Comparison of ENCODE assay signal across 19 cellular contexts in genomic region chr12:120998435-120998834, GRCh38. TPM values are rescaled to one million over a fixed set of nuclear protein-coding genes. Genes with fewer than 3 reads are reported as not detected.
DNase-seq lines count a peak whose midpoint lies in the region; ATAC-seq and TF ChIP-seq lines count a peak whose summit lies in the region.
"Had no signal": no experiment of that assay in that cellular context is flagged by ENCODE, and none has a peak within 500 bp of the region (broad histone marks: within the 10 kb centered on the region; RNA-seq: fewer than 3 reads in every experiment).

No MANE protein-coding gene starts in this region.

- H3K36me3 ChIP-seq in SK-N-SH (replicated peaks in 1 of 2; ENCODE audit: control insufficient read depth in 1 of 2, insufficient read depth in 2 of 2, low read length in 1 of 2) (peaks cover 2 to 4% of the 10 kb centered on the region in 2 experiments), H7 (replicated peaks; ENCODE audit: control insufficient read depth, insufficient read depth, low read length) (no peaks in the 10 kb centered on the region; the same call in 1 of the 2 replicates), PC-9 (ENCODE audit: low read depth) (no peaks in the 10 kb centered on the region)

- H3K9ac ChIP-seq in SK-N-SH, result no peak overlapping the region

- no peak for TF ChIP-seq EP300 in SK-N-SH (IDR thresholded peaks at IDR 0.05; ENCODE audit: borderline replicate concordance in 1 of 2, low read depth in 1 of 2, low read length in 1 of 2)

- H3K79me2 ChIP-seq in SK-N-SH (ENCODE audit: insufficient read depth) (no peaks in the 10 kb centered on the region), PC-9 (ENCODE audit: low read depth) (no peaks in the 10 kb centered on the region)

- no peaks in the 10 kb centered on the region for H3F3A ChIP-seq in SK-N-SH (replicated peaks; ENCODE audit: insufficient read depth)
- H3F3A ChIP-seq in PC-9 (ENCODE audit: insufficient read depth, low read depth), result peaks cover 3% of the 10 kb centered on the region; the same call in 1 of the 2 replicates

- H3K36me3 Mint-ChIP-seq in endothelial cell (ENCODE audit: low read depth, unreplicated experiment), result peaks cover 4% of the 10 kb centered on the region
- H3K36me3 Mint-ChIP-seq in activated CD8-positive, alpha-beta T cell treated with anti-CD3 and anti-CD28 coated beads for 36 hours (ENCODE audit: low read depth), result peaks cover 3% of the 10 kb centered on the region

- BruUV-seq in PC-9 (replicated peaks; lab: Mats Ljungman, UMichigan), result no TSS peak

- H3K27ac Mint-ChIP-seq in endothelial cell (ENCODE audit: unreplicated experiment), result peak overlapping the region; percentile 67
- no peak overlapping the region for H3K27ac Mint-ChIP-seq in activated CD8-positive, alpha-beta T cell treated with anti-CD3 and anti-CD28 coated beads for 36 hours
- H3K27ac Mint-ChIP-seq: CD14-positive monocyte; CD8-positive, alpha-beta T cell; HFFc6 had no signal

- H3K9me3 ChIP-seq in SK-N-SH (no peaks in the 10 kb centered on the region), PC-9 (ENCODE audit: insufficient read depth, low read depth) (no peaks in the 10 kb centered on the region)
- H3K9me3 ChIP-seq: BE2C had no signal

- no peak overlapping the region for H3K4me3 Mint-ChIP-seq in endothelial cell (ENCODE audit: unreplicated experiment)
- H3K4me3 Mint-ChIP-seq in activated CD8-positive, alpha-beta T cell treated with anti-CD3 and anti-CD28 coated beads for 36 hours, result no peak overlapping the region
- H3K4me3 Mint-ChIP-seq: CD14-positive monocyte; CD8-positive, alpha-beta T cell; HFFc6 had no signal

- TF ChIP-seq CTCF in SK-N-SH (IDR thresholded peaks at IDR 0.05) (no peak), endothelial cell (IDR thresholded peaks at IDR 0.05; ENCODE audit: unreplicated experiment) (no peak), PC-9 (conservative IDR thresholded peaks at IDR 0.05) (no peak)
- TF ChIP-seq CTCF in activated CD8-positive, alpha-beta T cell treated with anti-CD3 and anti-CD28 coated beads for 36 hours (IDR thresholded peaks at IDR 0.05), result no peak

- no peak overlapping the region for H3K4me3 ChIP-seq in SK-N-SH (ENCODE audit: low read depth in 2 of 2, low read length in 1 of 2)
- H3K4me3 ChIP-seq in H7 (ENCODE audit: insufficient read depth, low read depth, low read length), result no peak overlapping the region
- no peak overlapping the region for H3K4me3 ChIP-seq in PC-9
- H3K4me3 ChIP-seq: GM12878 had no signal

- CTCF ChIA-PET in SK-N-SH (lab: Yijun Ruan, JAX), result interaction anchor here (1.0 kb wide), 1 partner anchor 102 kb away, joined by 3 read pairs; no protein-coding TSS in a partner anchor
- CTCF ChIA-PET in activated CD8-positive, alpha-beta T cell treated with anti-CD3 and anti-CD28 coated beads for 36 hours (lab: Charles Lee), result no interaction called here
- CTCF ChIA-PET in PC-9 (lab: Charles Lee), result no interaction called here

- POLR2A ChIA-PET in SK-N-SH (lab: Yijun Ruan, JAX) (no interaction called here), PC-9 (lab: Charles Lee; ENCODE audit: unreplicated experiment) (no interaction called here)
- POLR2A ChIA-PET in activated CD8-positive, alpha-beta T cell treated with anti-CD3 and anti-CD28 coated beads for 36 hours (lab: Charles Lee), result interaction anchor here (0.5 to 1.7 kb wide), 2 partner anchors 15 to 214 kb away, joined by 3 to 4 read pairs; no protein-coding TSS in a partner anchor

- H3K9me2 ChIP-seq in SK-N-SH (no peaks in the 10 kb centered on the region), PC-9 (ENCODE audit: insufficient read depth) (no peaks in the 10 kb centered on the region)

- H4K20me1 ChIP-seq in SK-N-SH (ENCODE audit: insufficient read depth), result no peaks in the 10 kb centered on the region
- no peaks in the 10 kb centered on the region for H4K20me1 ChIP-seq in PC-9 (ENCODE audit: insufficient read depth)

- H2AFZ ChIP-seq in SK-N-SH (ENCODE audit: low read depth) (no peak overlapping the region), PC-9 (no peak overlapping the region)

- H3K4me1 Mint-ChIP-seq in endothelial cell (ENCODE audit: unreplicated experiment), result no peaks in the 10 kb centered on the region
- no peaks in the 10 kb centered on the region for H3K4me1 Mint-ChIP-seq in activated CD8-positive, alpha-beta T cell treated with anti-CD3 and anti-CD28 coated beads for 36 hours (ENCODE audit: low read depth)

- peaks cover 11% of the 10 kb centered on the region for H3K27me3 Mint-ChIP-seq in endothelial cell (ENCODE audit: unreplicated experiment)
- H3K27me3 Mint-ChIP-seq in activated CD8-positive, alpha-beta T cell treated with anti-CD3 and anti-CD28 coated beads for 36 hours, result peaks cover 5% of the 10 kb centered on the region

- ATAC-seq in SK-N-SH treated with all-trans-retinoic acid at 6 μM for 48 hours (no peak), GM18909 (IDR thresholded peaks at IDR 0.05; ENCODE audit: poor library complexity, unreplicated experiment) (no peak)
- ATAC-seq in activated CD8-positive, alpha-beta T cell treated with anti-CD3 and anti-CD28 coated beads for 36 hours, result no peak
- ATAC-seq: CD8-positive, alpha-beta T cell had no signal

- H3K27ac ChIP-seq in SK-N-SH (ENCODE audit: low read depth in 2 of 2, low read length in 1 of 2) (no peak overlapping the region), PC-9 (no peak overlapping the region)

- no peak for TF ChIP-seq RAD21 in SK-N-SH (IDR thresholded peaks at IDR 0.05; ENCODE audit: low read length)

- DNase-seq in SK-N-SH (peak; percentile 23), H7 (peak; percentile 21), endothelial cell (ENCODE audit: low spot score) (no peak), PC-9 (no peak)
- no peak for DNase-seq in activated CD8-positive, alpha-beta T cell treated with anti-CD3 and anti-CD28 coated beads for 36 hours
- DNase-seq: ACHN; CD8-positive, alpha-beta T cell; COR-L47; GOT3; HCEC 1CT; HFFc6; KBM-7 had no signal

- H3K4me1 ChIP-seq in SK-N-SH (ENCODE audit: control insufficient read depth in 1 of 2, insufficient read depth in 2 of 2, low read depth in 1 of 2, low read length in 1 of 2), result no peaks in the 10 kb centered on the region
- H3K4me1 ChIP-seq in PC-9 (replicated peaks; ENCODE audit: insufficient read depth), result no peaks in the 10 kb centered on the region
- H3K4me1 ChIP-seq: BE2C had no signal

- H3K4me2 ChIP-seq in SK-N-SH (no peak overlapping the region), PC-9 (no peak overlapping the region)

- intact Hi-C loops in activated CD8-positive, alpha-beta T cell treated with anti-CD3 and anti-CD28 coated beads for 36 hours (cut with micrococcal nuclease), result no loop called here
- intact Hi-C loops in PC-9 (cut with micrococcal nuclease; ENCODE audit: unreplicated experiment), result no loop called here

- H3K27me3 ChIP-seq in SK-N-SH (ENCODE audit: insufficient read depth), result no peaks in the 10 kb centered on the region
- no peaks in the 10 kb centered on the region for H3K27me3 ChIP-seq in H7 (ENCODE audit: control insufficient read depth, insufficient read depth, low read length)
- H3K27me3 ChIP-seq in PC-9 (ENCODE audit: insufficient read depth, low read depth), result no peaks in the 10 kb centered on the region
- H3K27me3 ChIP-seq: BE2C had no signal

- no peaks in the 10 kb centered on the region for H3K9me3 Mint-ChIP-seq in endothelial cell (ENCODE audit: unreplicated experiment)
- H3K9me3 Mint-ChIP-seq in activated CD8-positive, alpha-beta T cell treated with anti-CD3 and anti-CD28 coated beads for 36 hours, result no peaks in the 10 kb centered on the region
- H3K9me3 Mint-ChIP-seq: CD8-positive, alpha-beta T cell; HFFc6 had no signal

- 83% methylated on average over 3 of the region's 3 CpGs for WGBS in SK-N-SH (ENCODE audit: low lambda C conversion rate)

TF ChIP-seq in SK-N-SH, 30 proteins besides CTCF, POLR2A, EP300 and RAD21 (continues in another document):
- no peak for TF ChIP-seq MXI1 (IDR thresholded peaks at IDR 0.05; ENCODE audit: low read depth, low read length)
- TF ChIP-seq GABPA (IDR thresholded peaks at IDR 0.05; ENCODE audit: low read depth), result no peak
- no peak for TF ChIP-seq TCF12 (IDR thresholded peaks at IDR 0.05)
- TF ChIP-seq MEF2A (IDR thresholded peaks at IDR 0.05; ENCODE audit: borderline replicate concordance, low read depth), result no peak
- no peak for TF ChIP-seq POLR2AphosphoS5 (IDR thresholded peaks at IDR 0.05; ENCODE audit: low read depth, low read length)
- TF ChIP-seq FOXM1 (IDR thresholded peaks at IDR 0.05; ENCODE audit: low read depth), result no peak
- no peak for TF ChIP-seq JUND (IDR thresholded peaks at IDR 0.05)
- TF ChIP-seq RCOR1 (IDR thresholded peaks at IDR 0.05; ENCODE audit: low read length), result no peak

TF ChIP-seq in SK-N-SH treated with all-trans-retinoic acid at 6 μM for 48 hours, 23 proteins besides CTCF, POLR2A, EP300 and RAD21 (continues in another document):
- no peak for TF ChIP-seq ESRRG (CRISPR knock-in tag; IDR thresholded peaks at IDR 0.05)

RNA-seq across cellular contexts. Expression of gene C12orf43, which starts 17.9 kb away (rescaled TPM):
- polyA plus RNA-seq in SK-N-SH (2012; rRNA removed), result 12.8 and 13.9 TPM in 2 replicates
- 10.4 and 12.0 TPM in 2 replicates for polyA plus RNA-seq in SK-N-SH (2012; cell fraction: cytosol; rRNA removed)
- polyA plus RNA-seq in SK-N-SH (2012; cell fraction: nucleus; rRNA removed), result 13.2 and 18.2 TPM in 2 replicates
- total RNA-seq in H7 (2014; rRNA removed; shearing (Covaris generic)), result 11.8 and 15.0 TPM in 2 replicates
- total RNA-seq in endothelial cell (ENCODE audit: unreplicated experiment) (20.2 TPM), PC-9 (2021) (14.7 and 14.8 TPM in 2 replicates)
- 10 to 100 TPM; 19.8 to 20.7 TPM for total RNA-seq in activated CD8-positive, alpha-beta T cell treated with anti-CD3 and anti-CD28 coated beads for 36 hours

RNA-seq across cellular contexts. Expression of gene HNF1A, which starts 20.1 kb away (rescaled TPM):
- not detected in 2 replicates for polyA plus RNA-seq in SK-N-SH (2012; rRNA removed)
- not detected in 2 replicates for polyA plus RNA-seq in SK-N-SH (2012; cell fraction: cytosol; rRNA removed)
- polyA plus RNA-seq in SK-N-SH (2012; cell fraction: nucleus; rRNA removed), result not detected in 2 replicates
- total RNA-seq in H7 (2014; rRNA removed; shearing (Covaris generic)), result not detected in 2 replicates
- not detected for total RNA-seq in endothelial cell (ENCODE audit: unreplicated experiment)
- total RNA-seq in activated CD8-positive, alpha-beta T cell treated with anti-CD3 and anti-CD28 coated beads for 36 hours, result not detected
- not detected in 2 replicates for total RNA-seq in PC-9 (2021)
- total RNA-seq: A172; CD8-positive, alpha-beta T cell; G401; HFFc6 had no signal
- polyA plus RNA-seq: CD14-positive monocyte, GM12878 had no signal

RNA-seq across cellular contexts. Expression of gene OASL, which starts 40.6 kb away (rescaled TPM):
- 0.37 and 0.41 TPM in 2 replicates for polyA plus RNA-seq in SK-N-SH (2012; rRNA removed)
- polyA plus RNA-seq in SK-N-SH (2012; cell fraction: cytosol; rRNA removed), result 0.27 and 0.39 TPM in 2 replicates
- 0.15 and 0.19 TPM in 2 replicates for polyA plus RNA-seq in SK-N-SH (2012; cell fraction: nucleus; rRNA removed)
- total RNA-seq in H7 (2014; rRNA removed; shearing (Covaris generic)), result not detected in 2 replicates
- total RNA-seq in endothelial cell (ENCODE audit: unreplicated experiment) (not detected), PC-9 (2021) (1.7 and 2.7 TPM in 2 replicates)
- total RNA-seq in activated CD8-positive, alpha-beta T cell treated with anti-CD3 and anti-CD28 coated beads for 36 hours, result 10 to 100 TPM; 11.1 to 11.4 TPM
- total RNA-seq: G401, HFFc6 had no signal

Comparison
In these comparisons a context has a peak if more than half of its experiments do, and no peak if none do; other contexts are left out.
1. DNase-seq: peak in SK-N-SH (single experiment) and H7 (single experiment); none in endothelial cell (single experiment), activated CD8-positive, alpha-beta T cell treated with anti-CD3 and anti-CD28 coated beads for 36 hours (single experiment) and PC-9 (0 of 2).